ENCODE assay signal across 26 cellular contexts in genomic region chr6:99618649-99619408, GRCh38. TPM values are rescaled to one million over a fixed set of nuclear protein-coding genes. Genes with fewer than 3 reads are reported as not detected.
DNase-seq lines count a peak whose midpoint lies in the region; ATAC-seq, FAIRE-seq and TF ChIP-seq lines count a peak whose summit lies in the region.
"Had no signal": no experiment of that assay in that cellular context is flagged by ENCODE, and none has a peak within 500 bp of the region (broad histone marks: within the 10 kb centered on the region; RNA-seq: fewer than 3 reads in every experiment).

No MANE protein-coding gene starts in this region.

- no peak for TF ChIP-seq RAD21 in K562 (CRISPR knock-in tag; conservative IDR thresholded peaks at IDR 0.05 in 1 of 2, IDR thresholded peaks at IDR 0.05 in 1 of 2)

- H3K27ac Mint-ChIP-seq in activated naive CD4-positive, alpha-beta T cell treated with anti-CD3 and anti-CD28 coated beads, Interleukin-2, amount 10 ng/mL, durations not matched to agents 7 days and 5 days = peak overlapping the region; percentile 10
- no peak overlapping the region for H3K27ac Mint-ChIP-seq in progenitor cell of endocrine pancreas
- H3K27ac Mint-ChIP-seq: activated CD4-positive, alpha-beta T cell treated with anti-CD3 and anti-CD28 coated beads, Interleukin-2, amount 10 ng/mL, durations not matched to agents 7 days and 5 days; activated naive CD8-positive, alpha-beta T cell treated with anti-CD3 and anti-CD28 coated beads, Interleukin-2, amount 50 U/mL, for 24 hours; activated T-helper 17 cell treated with anti-CD3 and anti-CD28 coated beads, Interleukin-2, amount 50 U/mL, for 72 hours; T-helper 1 cell treated with Interleukin-12 subunit alpha and Interleukin-12 subunit beta and Interleukin-4 antibody, amounts not matched to agents 30 μg/mL and 1 μg/mL, for 36 hours had no signal

- no peaks in the 10 kb centered on the region for H3K36me3 ChIP-seq in K562 (ENCODE audit: control insufficient read depth, insufficient read depth, low read length)
- H3K36me3 ChIP-seq: gastrocnemius medialis, lower lobe of right lung had no signal

- no peaks in the 10 kb centered on the region for H3K9me1 ChIP-seq in K562 (ENCODE audit: control insufficient read depth, insufficient read depth, low read length)

- intact Hi-C loops in K562 (cut with micrococcal nuclease) = no loop called here

- no peak overlapping the region for H3K4me2 ChIP-seq in K562 (ENCODE audit: insufficient read depth, low read length)

- FAIRE-seq in K562 (lab: Jason Lieb, UNC) = no peak
- FAIRE-seq: bronchial epithelial cell, GM12892 had no signal

- no peak for TF ChIP-seq EP300 in K562 (IDR thresholded peaks at IDR 0.05; ENCODE audit: low read length)

- no peak for DNase-seq in activated naive CD4-positive, alpha-beta T cell treated with anti-CD3 and anti-CD28 coated beads, Interleukin-2, amount 10 ng/mL, durations not matched to agents 7 days and 5 days
- DNase-seq in activated naive CD4-positive, alpha-beta T cell treated with anti-CD3 and anti-CD28 coated beads, Interleukin-2, amount 50 U/mL, for 16 hours = no peak
- DNase-seq in K562 (ENCODE audit: extremely low read depth in 1 of 4, low spot score in 3 of 4) = no peak
- DNase-seq in progenitor cell of endocrine pancreas (ENCODE audit: low spot score, unreplicated experiment) = no peak
- DNase-seq in NCI-H2081 treated with DMSO at 0.1 percent for 48 hours (lab: John Stamatoyannopoulos, UW) = no peak
- DNase-seq: 8988T; activated CD4-positive, alpha-beta T cell treated with anti-CD3 and anti-CD28 coated beads, Interleukin-2, amount 10 ng/mL, durations not matched to agents 7 days and 5 days; activated naive CD8-positive, alpha-beta T cell treated with anti-CD3 and anti-CD28 coated beads, Interleukin-2, amount 50 U/mL, for 24 hours; AML-193; dermis blood vessel endothelial cell; DMS53; gastrocnemius medialis; HCEC 1CT; lower lobe of right lung; nucleus accumbens; OCI-M1; SHP77 treated with DMSO at 0.1 percent for 48 hours; stimulated activated CD8-positive, alpha-beta memory T cell treated with anti-CD3 and anti-CD28 coated beads, Interleukin-4, amount 100 ng/mL, for 48 hours had no signal

- no peaks in the 10 kb centered on the region for H3K9me3 ChIP-seq in K562 (replicated peaks; ENCODE audit: control insufficient read depth, insufficient read depth, low read depth, low read length)
- H3K9me3 ChIP-seq: gastrocnemius medialis, lower lobe of right lung had no signal

- H3K27ac ChIP-seq in K562 (ENCODE audit: extremely low read depth, low read depth, low read length) = no peak overlapping the region
- H3K27ac ChIP-seq: gastrocnemius medialis, lower lobe of right lung had no signal

- peaks cover 0 to 17% of the 10 kb centered on the region in 2 experiments; a peak in 2 of 5 replicates for H3K4me1 ChIP-seq in K562 (replicated peaks in 1 of 2; ENCODE audit: control insufficient read depth in 2 of 2, insufficient read depth in 2 of 2, low read length in 2 of 2)

- BruUV-seq in K562 (replicated peaks; lab: Mats Ljungman, UMichigan) = no TSS peak

- H3K9me3 Mint-ChIP-seq in activated naive CD4-positive, alpha-beta T cell treated with anti-CD3 and anti-CD28 coated beads, Interleukin-2, amount 10 ng/mL, durations not matched to agents 7 days and 5 days = no peaks in the 10 kb centered on the region
- H3K9me3 Mint-ChIP-seq in progenitor cell of endocrine pancreas (ENCODE audit: low read depth) = no peaks in the 10 kb centered on the region
- H3K9me3 Mint-ChIP-seq: activated T-helper 17 cell treated with anti-CD3 and anti-CD28 coated beads, Interleukin-2, amount 50 U/mL, for 72 hours; T-helper 1 cell treated with Interleukin-12 subunit alpha and Interleukin-12 subunit beta and Interleukin-4 antibody, amounts not matched to agents 30 μg/mL and 1 μg/mL, for 36 hours had no signal

- peaks cover 8 to 25% of the 10 kb centered on the region in 2 experiments; a peak in 3 of 5 replicates for H3K27me3 ChIP-seq in K562 (ENCODE audit: control insufficient read depth in 2 of 2, insufficient read depth in 2 of 2, low read length in 2 of 2)

- TF ChIP-seq CTCF in K562 (IDR thresholded peaks at IDR 0.05 in 2 of 3, conservative IDR thresholded peaks at IDR 0.05 in 1 of 3; ENCODE audit: insufficient read depth in 2 of 3, low read depth in 1 of 3, low read length in 3 of 3) (no peak), progenitor cell of endocrine pancreas (IDR thresholded peaks at IDR 0.05; ENCODE audit: unreplicated experiment) (no peak)

- ATAC-seq in K562 = no peak
- no peak for ATAC-seq in HG03439 (IDR thresholded peaks at IDR 0.05; ENCODE audit: unreplicated experiment)
- ATAC-seq in GM21423 (IDR thresholded peaks at IDR 0.05; ENCODE audit: unreplicated experiment) = no peak
- ATAC-seq: activated naive CD8-positive, alpha-beta T cell treated with anti-CD3 and anti-CD28 coated beads, Interleukin-2, amount 50 U/mL, for 24 hours; activated T-helper 17 cell treated with anti-CD3 and anti-CD28 coated beads, Interleukin-2, amount 50 U/mL, for 72 hours; gastrocnemius medialis; lower lobe of right lung had no signal

- no peak overlapping the region for H3K4me3 ChIP-seq in K562
- peak overlapping the region; percentile 10 for H3K4me3 ChIP-seq in iPS-11a (ENCODE audit: low read depth, low read length)
- H3K4me3 ChIP-seq: gastrocnemius medialis, lower lobe of right lung had no signal

- peaks cover 3% of the 10 kb centered on the region for H3K36me3 Mint-ChIP-seq in activated naive CD4-positive, alpha-beta T cell treated with anti-CD3 and anti-CD28 coated beads, Interleukin-2, amount 10 ng/mL, durations not matched to agents 7 days and 5 days
- H3K36me3 Mint-ChIP-seq in progenitor cell of endocrine pancreas (ENCODE audit: insufficient read depth) = no peaks in the 10 kb centered on the region

- TF ChIP-seq POLR2A in K562 (conservative IDR thresholded peaks at IDR 0.05) = no peak

- in situ Hi-C loops in K562 (cut with MboI) = no loop called here

- H3K4me1 Mint-ChIP-seq in activated naive CD4-positive, alpha-beta T cell treated with anti-CD3 and anti-CD28 coated beads, Interleukin-2, amount 10 ng/mL, durations not matched to agents 7 days and 5 days = peaks cover 9% of the 10 kb centered on the region
- peaks cover 2% of the 10 kb centered on the region for H3K4me1 Mint-ChIP-seq in progenitor cell of endocrine pancreas (ENCODE audit: low read depth)
- H3K4me1 Mint-ChIP-seq: activated T-helper 17 cell treated with anti-CD3 and anti-CD28 coated beads, Interleukin-2, amount 50 U/mL, for 72 hours had no signal

- no peak overlapping the region for H2AFZ ChIP-seq in K562 (ENCODE audit: low read depth, low read length)

- CTCF ChIA-PET in activated naive CD4-positive, alpha-beta T cell treated with anti-CD3 and anti-CD28 coated beads, Interleukin-2, amount 10 ng/mL, durations not matched to agents 7 days and 5 days (lab: Charles Lee) = interaction anchor here (0.9 to 1.5 kb wide), 2 partner anchors 10 to 30 kb away, joined by 3 to 4 read pairs; no protein-coding TSS in a partner anchor
- CTCF ChIA-PET in K562 (lab: Yijun Ruan, JAX; ENCODE audit: low intra/inter-chr PET ratio) = no interaction called here

- POLR2A ChIA-PET in K562 (lab: Yijun Ruan, JAX) = no interaction called here

- 37% methylated on average over 54 of the region's 65 CpGs for WGBS in K562 (ENCODE audit: insufficient coverage, low coverage, missing lambda C conversion rate)

- no peaks in the 10 kb centered on the region for H4K20me1 ChIP-seq in K562 (replicated peaks; ENCODE audit: control insufficient read depth, insufficient read depth, low read length)

- H3K27me3 Mint-ChIP-seq in activated naive CD4-positive, alpha-beta T cell treated with anti-CD3 and anti-CD28 coated beads, Interleukin-2, amount 10 ng/mL, durations not matched to agents 7 days and 5 days = peaks cover 81% of the 10 kb centered on the region
- H3K27me3 Mint-ChIP-seq in progenitor cell of endocrine pancreas = peaks cover 95% of the 10 kb centered on the region

- H3K79me2 ChIP-seq in K562 (ENCODE audit: control insufficient read depth, insufficient read depth, low read length) = no peaks in the 10 kb centered on the region

- H3K9ac ChIP-seq in K562 (ENCODE audit: insufficient read depth in 1 of 2, low read depth in 2 of 2, low read length in 2 of 2) = no peak overlapping the region

- no peak overlapping the region for H3K4me3 Mint-ChIP-seq in activated naive CD4-positive, alpha-beta T cell treated with anti-CD3 and anti-CD28 coated beads, Interleukin-2, amount 10 ng/mL, durations not matched to agents 7 days and 5 days
- peak overlapping the region; percentile 37 for H3K4me3 Mint-ChIP-seq in progenitor cell of endocrine pancreas (ENCODE audit: low read depth)
- H3K4me3 Mint-ChIP-seq: activated CD4-positive, alpha-beta T cell treated with anti-CD3 and anti-CD28 coated beads, Interleukin-2, amount 10 ng/mL, durations not matched to agents 7 days and 5 days; activated naive CD8-positive, alpha-beta T cell treated with anti-CD3 and anti-CD28 coated beads, Interleukin-2, amount 50 U/mL, for 24 hours; activated T-helper 17 cell treated with anti-CD3 and anti-CD28 coated beads, Interleukin-2, amount 50 U/mL, for 72 hours; T-helper 1 cell treated with Interleukin-12 subunit alpha and Interleukin-12 subunit beta and Interleukin-4 antibody, amounts not matched to agents 30 μg/mL and 1 μg/mL, for 36 hours had no signal

RNA-seq across cellular contexts. Expression of gene PRDM13, which starts 12.2 kb away (rescaled TPM):
- total RNA-seq in K562 (2011; cell fraction: chromatin; rRNA removed; ENCODE audit: low replicate concordance) = not detected in 2 replicates
- total RNA-seq in K562 (2011; cell fraction: nucleolus; rRNA removed) = not detected in 2 replicates
- not detected in 2 replicates for total RNA-seq in K562 (2011; cell fraction: nucleoplasm; rRNA removed)
- total RNA-seq in K562 (2014; rRNA removed) (not detected in 2 replicates), K562 (2014; rRNA removed; fragmentation: Illumina TruSeq; extraction: Trizol) (not detected in 2 replicates), K562 (2015; rRNA removed; fragmentation: Illumina TruSeq; extraction: Trizol) (not detected in 2 replicates), K562 (2021) (not detected in 2 replicates), progenitor cell of endocrine pancreas (not detected in 2 replicates)
- polyA plus RNA-seq in K562 (2011; rRNA removed) (not detected in 2 replicates), K562 (2014; fragmentation: Illumina TruSeq; extraction: Trizol) (not detected in 2 replicates), K562 (2014; fragmentation: Nextera tagmentation; extraction: Ambion mirVana) (not detected), K562 (2014; rRNA removed) (not detected in 2 replicates)
- polyA plus RNA-seq in K562 (2011; cell fraction: cytosol; rRNA removed) = not detected in 2 replicates
- polyA plus RNA-seq in K562 (2011; cell fraction: nucleus; rRNA removed) = not detected in 2 replicates
- not detected in 2 replicates for polyA plus RNA-seq in K562 (2012)
- not detected in 2 replicates for polyA minus RNA-seq in K562 (2011; rRNA and poly(A)+ RNA removed)
- not detected in 2 replicates for polyA minus RNA-seq in K562 (2011; cell fraction: cytosol; rRNA and poly(A)+ RNA removed)
- polyA minus RNA-seq in K562 (2011; cell fraction: nucleus; rRNA and poly(A)+ RNA removed) = not detected in 2 replicates
- total RNA-seq: activated CD4-positive, alpha-beta T cell treated with anti-CD3 and anti-CD28 coated beads, Interleukin-2, amount 10 ng/mL, durations not matched to agents 7 days and 5 days; activated T-helper 17 cell treated with anti-CD3 and anti-CD28 coated beads, Interleukin-2, amount 50 U/mL, for 72 hours; bronchial epithelial cell; dermis blood vessel endothelial cell; gastrocnemius medialis; lower lobe of right lung; ureter had no signal

RNA-seq across cellular contexts. Expression of gene CCNC, which starts 50.4 kb away (rescaled TPM):
- total RNA-seq in K562 (2011; cell fraction: chromatin; rRNA removed; ENCODE audit: low replicate concordance) = 27.7 and 78.8 TPM in 2 replicates
- total RNA-seq in K562 (2011; cell fraction: nucleolus; rRNA removed) = 14.0 and 22.8 TPM in 2 replicates
- 47.8 and 85.7 TPM in 2 replicates for total RNA-seq in K562 (2011; cell fraction: nucleoplasm; rRNA removed)
- total RNA-seq in K562 (2014; rRNA removed) (64.0 and 68.7 TPM in 2 replicates), K562 (2014; rRNA removed; fragmentation: Illumina TruSeq; extraction: Trizol) (121 and 138 TPM in 2 replicates), K562 (2015; rRNA removed; fragmentation: Illumina TruSeq; extraction: Trizol) (93.0 and 99.6 TPM in 2 replicates), K562 (2021) (72.4 and 73.3 TPM in 2 replicates), progenitor cell of endocrine pancreas (73.0 and 74.5 TPM in 2 replicates)
- polyA plus RNA-seq in K562 (2011; rRNA removed) (126 and 138 TPM in 2 replicates), K562 (2014; fragmentation: Illumina TruSeq; extraction: Trizol) (81.1 and 91.7 TPM in 2 replicates), K562 (2014; fragmentation: Nextera tagmentation; extraction: Ambion mirVana) (100 to 1,000 TPM; 133 to 177 TPM), K562 (2014; rRNA removed) (78.1 and 79.2 TPM in 2 replicates)
- 19.3 and 47.0 TPM in 2 replicates for polyA plus RNA-seq in K562 (2011; cell fraction: cytosol; rRNA removed)
- polyA plus RNA-seq in K562 (2011; cell fraction: nucleus; rRNA removed) = 38.0 and 84.7 TPM in 2 replicates
- 52.6 and 64.4 TPM in 2 replicates for polyA plus RNA-seq in K562 (2012)
- polyA minus RNA-seq in K562 (2011; rRNA and poly(A)+ RNA removed) = 161 and 163 TPM in 2 replicates
- 62.2 and 63.7 TPM in 2 replicates for polyA minus RNA-seq in K562 (2011; cell fraction: cytosol; rRNA and poly(A)+ RNA removed)
- polyA minus RNA-seq in K562 (2011; cell fraction: nucleus; rRNA and poly(A)+ RNA removed) = 28.0 and 43.1 TPM in 2 replicates
